Comparison of ENCODE assay signal across 8 cellular contexts in the genomic region with DNA sequence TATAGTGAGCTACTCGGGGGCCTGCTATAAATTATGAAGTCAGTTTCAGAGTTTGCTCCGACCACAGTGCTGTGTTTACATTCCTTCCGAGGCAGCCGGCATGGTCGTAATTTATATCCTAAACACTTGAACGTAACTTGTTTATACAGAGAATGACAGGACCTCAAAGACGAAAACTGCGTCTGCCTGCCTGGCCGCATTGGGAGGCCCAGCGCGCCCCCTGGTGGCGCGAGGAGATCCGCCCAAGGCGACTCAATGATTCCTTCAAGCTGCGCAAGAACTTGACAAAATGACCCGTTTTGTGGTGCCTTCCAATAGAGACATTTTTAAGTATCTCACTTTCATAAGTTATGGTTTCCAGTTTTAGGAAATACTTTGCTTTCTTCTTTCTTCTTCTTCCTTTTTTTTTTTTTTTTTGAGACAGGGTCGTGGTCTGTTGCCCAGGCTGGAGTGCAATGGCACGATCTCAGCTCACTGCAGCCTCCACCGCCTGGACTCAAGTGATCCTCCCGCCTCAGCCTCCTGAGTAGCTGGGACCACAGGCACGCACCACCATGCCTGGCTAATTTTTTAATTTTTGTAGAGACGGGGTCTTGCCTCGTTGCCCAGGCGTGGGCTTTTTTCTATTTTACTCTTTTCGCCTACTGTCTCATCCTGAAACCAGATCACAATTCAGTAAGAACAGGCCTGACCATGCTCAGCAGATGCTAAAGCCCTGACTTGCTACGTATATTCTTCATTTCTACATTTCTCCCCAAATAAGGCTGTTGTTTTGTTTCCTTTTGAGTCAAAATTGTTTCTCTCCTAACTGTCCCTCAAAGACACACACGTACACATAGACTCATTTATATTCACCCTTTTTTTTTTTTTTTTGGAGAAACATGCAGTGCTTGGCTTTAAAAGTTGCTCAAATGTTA. TPM values are rescaled to one million over a fixed set of nuclear protein-coding genes. Genes with fewer than 3 reads are reported as not detected.
DNase-seq lines count a peak whose midpoint lies in the region; ATAC-seq and TF ChIP-seq lines count a peak whose summit lies in the region.

No MANE protein-coding gene starts in this region.

- intact Hi-C loops in left cardiac atrium (cut with DNase I): loop anchor here (5.0 to 10.0 kb wide), 3 partner anchors 482 to 802 kb away; no protein-coding TSS in a partner anchor
- intact Hi-C loops in sciatic nerve (cut with DNase I): loop anchor here (10.0 kb wide), 1 partner anchor 802 kb away; no protein-coding TSS in a partner anchor

- peaks cover 4% of the 10 kb centered on the region for H3K4me1 Mint-ChIP-seq in activated naive CD8-positive, alpha-beta T cell treated with anti-CD3 and anti-CD28 coated beads, Interleukin-2, amount 10 ng/mL, durations not matched to agents 7 days and 5 days

- H3K4me3 Mint-ChIP-seq in activated naive CD8-positive, alpha-beta T cell treated with anti-CD3 and anti-CD28 coated beads, Interleukin-2, amount 10 ng/mL, durations not matched to agents 7 days and 5 days: no peak overlapping the region

- peak; percentile 85 for DNase-seq in AG08395 (ENCODE audit: low spot score)
- DNase-seq in LNCaP clone FGC (ENCODE audit: low read depth): peak; percentile 19
- DNase-seq in T follicular helper cell (ENCODE audit: low read depth): peak; percentile 47
- DNase-seq in activated naive CD8-positive, alpha-beta T cell treated with anti-CD3 and anti-CD28 coated beads, Interleukin-2, amount 10 ng/mL, durations not matched to agents 7 days and 5 days: peak; percentile 82
- DNase-seq in left cardiac atrium: peak; percentile 69
- peak; percentile 79 for DNase-seq in sciatic nerve (ENCODE audit: low spot score)

- POLR2A ChIA-PET in activated naive CD8-positive, alpha-beta T cell treated with anti-CD3 and anti-CD28 coated beads, Interleukin-2, amount 10 ng/mL, durations not matched to agents 7 days and 5 days (lab: Charles Lee): no interaction called here

- no peak overlapping the region for H3K27ac Mint-ChIP-seq in activated naive CD8-positive, alpha-beta T cell treated with anti-CD3 and anti-CD28 coated beads, Interleukin-2, amount 10 ng/mL, durations not matched to agents 7 days and 5 days

- no peaks in the 10 kb centered on the region for H3K9me3 Mint-ChIP-seq in activated naive CD8-positive, alpha-beta T cell treated with anti-CD3 and anti-CD28 coated beads, Interleukin-2, amount 10 ng/mL, durations not matched to agents 7 days and 5 days

- ATAC-seq in GM18868 (IDR thresholded peaks at IDR 0.05; ENCODE audit: unreplicated experiment) (peak; percentile 71), left cardiac atrium (peak; percentile 65 to 67), sciatic nerve (peak; percentile 63), GM19452 (IDR thresholded peaks at IDR 0.05; ENCODE audit: unreplicated experiment) (no peak)
- peak; percentile 61 for ATAC-seq in activated naive CD8-positive, alpha-beta T cell treated with anti-CD3 and anti-CD28 coated beads, Interleukin-2, amount 10 ng/mL, durations not matched to agents 7 days and 5 days (ENCODE audit: low read depth)

- peak; percentile 84 for TF ChIP-seq CTCF in LNCaP clone FGC (IDR thresholded peaks at IDR 0.05; ENCODE audit: control insufficient read depth, extremely low read depth, insufficient read depth)

- H3K4me3 ChIP-seq in LNCaP clone FGC (ENCODE audit: low read depth, low read length): no peak overlapping the region

- H3K27me3 Mint-ChIP-seq in activated naive CD8-positive, alpha-beta T cell treated with anti-CD3 and anti-CD28 coated beads, Interleukin-2, amount 10 ng/mL, durations not matched to agents 7 days and 5 days: peaks cover 60% of the 10 kb centered on the region

- H3K36me3 Mint-ChIP-seq in activated naive CD8-positive, alpha-beta T cell treated with anti-CD3 and anti-CD28 coated beads, Interleukin-2, amount 10 ng/mL, durations not matched to agents 7 days and 5 days: no peaks in the 10 kb centered on the region

RNA-seq across cellular contexts. Expression of gene FOXF2, which starts 7.8 kb away (rescaled TPM):
- total RNA-seq in activated naive CD8-positive, alpha-beta T cell treated with anti-CD3 and anti-CD28 coated beads, Interleukin-2, amount 10 ng/mL, durations not matched to agents 7 days and 5 days: not detected
- total RNA-seq in left cardiac atrium (under 1 TPM; 0.24 to 0.29 TPM), sciatic nerve (0.58 TPM)

Comparison
In these comparisons a context has a peak if more than half of its experiments do, and no peak if none do; other contexts are left out.
1. DNase-seq: peak in every context shown above with its lines; median percentile 85 in AG08395; 82 in activated naive CD8-positive, alpha-beta T cell treated with anti-CD3 and anti-CD28 coated beads, Interleukin-2, amount 10 ng/mL, durations not matched to agents 7 days and 5 days; 79 in sciatic nerve; 69 in left cardiac atrium; 47 in T follicular helper cell; 19 in LNCaP clone FGC.